ENCODE assay signal across 1 cellular context in the genomic region with DNA sequence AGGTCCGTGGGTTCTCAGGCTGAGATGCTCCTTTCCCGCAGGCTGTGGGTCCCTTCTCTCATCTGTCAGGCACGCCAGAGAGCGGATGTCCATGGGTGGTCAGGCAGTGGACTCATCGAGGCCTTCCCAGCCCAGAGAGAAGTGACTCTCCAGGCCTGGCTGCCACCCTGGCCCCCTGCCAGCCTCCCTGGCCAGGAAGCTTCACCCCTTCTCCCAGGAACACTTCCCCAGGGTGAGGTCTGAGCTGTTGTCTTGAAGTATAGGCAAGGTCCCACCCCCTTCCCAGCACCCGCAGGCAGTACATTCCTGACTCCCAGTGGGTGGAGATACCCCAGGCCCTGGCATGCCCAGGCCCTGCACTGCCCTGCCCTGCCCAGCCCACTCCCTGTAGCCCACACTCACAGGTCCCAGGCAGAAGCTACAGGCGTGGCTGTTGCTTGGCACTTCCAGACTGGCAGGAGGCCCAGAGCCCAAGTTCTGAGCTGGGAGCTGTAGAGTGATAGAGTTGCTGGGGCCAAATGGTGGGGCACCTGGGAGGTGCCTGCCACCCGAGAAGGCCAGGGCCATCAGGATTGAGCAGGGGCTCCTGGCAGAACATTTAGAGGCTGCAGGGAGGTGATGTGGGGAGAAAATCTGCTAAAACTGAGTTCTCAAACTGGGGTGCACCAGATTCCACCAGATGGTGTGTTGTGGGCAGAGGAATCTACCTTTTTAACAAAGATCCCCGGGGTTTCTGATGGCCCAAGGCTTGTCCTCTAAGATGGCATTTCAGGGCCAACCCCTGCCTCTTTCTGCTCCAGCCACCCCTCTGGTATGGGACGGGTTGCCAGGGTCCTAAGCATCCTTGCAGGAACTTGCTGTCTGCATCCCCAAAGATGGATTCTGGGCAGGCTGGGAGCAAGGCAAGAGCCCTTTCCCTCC.
TF ChIP-seq lines count a peak whose summit lies in the region.

No MANE protein-coding gene starts in this region.

TF ChIP-seq in GM12878, 131 proteins besides CTCF, POLR2A, EP300 and RAD21 (continued from another document):
- TF ChIP-seq, protein P1, sequence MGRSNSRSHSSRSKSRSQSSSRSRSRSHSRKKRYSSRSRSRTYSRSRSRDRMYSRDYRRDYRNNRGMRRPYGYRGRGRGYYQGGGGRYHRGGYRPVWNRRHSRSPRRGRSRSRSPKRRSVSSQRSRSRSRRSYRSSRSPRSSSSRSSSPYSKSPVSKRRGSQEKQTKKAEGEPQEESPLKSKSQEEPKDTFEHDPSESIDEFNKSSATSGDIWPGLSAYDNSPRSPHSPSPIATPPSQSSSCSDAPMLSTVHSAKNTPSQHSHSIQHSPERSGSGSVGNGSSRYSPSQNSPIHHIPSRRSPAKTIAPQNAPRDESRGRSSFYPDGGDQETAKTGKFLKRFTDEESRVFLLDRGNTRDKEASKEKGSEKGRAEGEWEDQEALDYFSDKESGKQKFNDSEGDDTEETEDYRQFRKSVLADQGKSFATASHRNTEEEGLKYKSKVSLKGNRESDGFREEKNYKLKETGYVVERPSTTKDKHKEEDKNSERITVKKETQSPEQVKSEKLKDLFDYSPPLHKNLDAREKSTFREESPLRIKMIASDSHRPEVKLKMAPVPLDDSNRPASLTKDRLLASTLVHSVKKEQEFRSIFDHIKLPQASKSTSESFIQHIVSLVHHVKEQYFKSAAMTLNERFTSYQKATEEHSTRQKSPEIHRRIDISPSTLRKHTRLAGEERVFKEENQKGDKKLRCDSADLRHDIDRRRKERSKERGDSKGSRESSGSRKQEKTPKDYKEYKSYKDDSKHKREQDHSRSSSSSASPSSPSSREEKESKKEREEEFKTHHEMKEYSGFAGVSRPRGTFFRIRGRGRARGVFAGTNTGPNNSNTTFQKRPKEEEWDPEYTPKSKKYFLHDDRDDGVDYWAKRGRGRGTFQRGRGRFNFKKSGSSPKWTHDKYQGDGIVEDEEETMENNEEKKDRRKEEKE (IDR thresholded peaks at IDR 0.05) = no peak
- no peak for TF ChIP-seq FOXM1 (IDR thresholded peaks at IDR 0.05; ENCODE audit: low read depth, low read length)
- TF ChIP-seq RUNX3 (IDR thresholded peaks at IDR 0.05; ENCODE audit: low read length) = no peak
- TF ChIP-seq IKZF1 (conservative IDR thresholded peaks at IDR 0.05) = no peak
- no peak for TF ChIP-seq SRF (IDR thresholded peaks at IDR 0.05; ENCODE audit: low read depth in 2 of 2, low read length in 2 of 2)
- no peak for TF ChIP-seq MTA2 (IDR thresholded peaks at IDR 0.05; ENCODE audit: low read depth)
- TF ChIP-seq RELA (IDR thresholded peaks at IDR 0.05; ENCODE audit: borderline replicate concordance, partially characterized antibody) = no peak
- TF ChIP-seq, protein P2, sequence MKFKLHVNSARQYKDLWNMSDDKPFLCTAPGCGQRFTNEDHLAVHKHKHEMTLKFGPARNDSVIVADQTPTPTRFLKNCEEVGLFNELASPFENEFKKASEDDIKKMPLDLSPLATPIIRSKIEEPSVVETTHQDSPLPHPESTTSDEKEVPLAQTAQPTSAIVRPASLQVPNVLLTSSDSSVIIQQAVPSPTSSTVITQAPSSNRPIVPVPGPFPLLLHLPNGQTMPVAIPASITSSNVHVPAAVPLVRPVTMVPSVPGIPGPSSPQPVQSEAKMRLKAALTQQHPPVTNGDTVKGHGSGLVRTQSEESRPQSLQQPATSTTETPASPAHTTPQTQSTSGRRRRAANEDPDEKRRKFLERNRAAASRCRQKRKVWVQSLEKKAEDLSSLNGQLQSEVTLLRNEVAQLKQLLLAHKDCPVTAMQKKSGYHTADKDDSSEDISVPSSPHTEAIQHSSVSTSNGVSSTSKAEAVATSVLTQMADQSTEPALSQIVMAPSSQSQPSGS (IDR thresholded peaks at IDR 0.05; ENCODE audit: low read length) = no peak
- TF ChIP-seq, protein P3, sequence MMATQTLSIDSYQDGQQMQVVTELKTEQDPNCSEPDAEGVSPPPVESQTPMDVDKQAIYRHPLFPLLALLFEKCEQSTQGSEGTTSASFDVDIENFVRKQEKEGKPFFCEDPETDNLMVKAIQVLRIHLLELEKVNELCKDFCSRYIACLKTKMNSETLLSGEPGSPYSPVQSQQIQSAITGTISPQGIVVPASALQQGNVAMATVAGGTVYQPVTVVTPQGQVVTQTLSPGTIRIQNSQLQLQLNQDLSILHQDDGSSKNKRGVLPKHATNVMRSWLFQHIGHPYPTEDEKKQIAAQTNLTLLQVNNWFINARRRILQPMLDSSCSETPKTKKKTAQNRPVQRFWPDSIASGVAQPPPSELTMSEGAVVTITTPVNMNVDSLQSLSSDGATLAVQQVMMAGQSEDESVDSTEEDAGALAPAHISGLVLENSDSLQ (IDR thresholded peaks at IDR 0.05) = no peak
- TF ChIP-seq TBL1XR1 (IDR thresholded peaks at IDR 0.05; ENCODE audit: low read depth, low read length) = no peak
- TF ChIP-seq, protein P4, sequence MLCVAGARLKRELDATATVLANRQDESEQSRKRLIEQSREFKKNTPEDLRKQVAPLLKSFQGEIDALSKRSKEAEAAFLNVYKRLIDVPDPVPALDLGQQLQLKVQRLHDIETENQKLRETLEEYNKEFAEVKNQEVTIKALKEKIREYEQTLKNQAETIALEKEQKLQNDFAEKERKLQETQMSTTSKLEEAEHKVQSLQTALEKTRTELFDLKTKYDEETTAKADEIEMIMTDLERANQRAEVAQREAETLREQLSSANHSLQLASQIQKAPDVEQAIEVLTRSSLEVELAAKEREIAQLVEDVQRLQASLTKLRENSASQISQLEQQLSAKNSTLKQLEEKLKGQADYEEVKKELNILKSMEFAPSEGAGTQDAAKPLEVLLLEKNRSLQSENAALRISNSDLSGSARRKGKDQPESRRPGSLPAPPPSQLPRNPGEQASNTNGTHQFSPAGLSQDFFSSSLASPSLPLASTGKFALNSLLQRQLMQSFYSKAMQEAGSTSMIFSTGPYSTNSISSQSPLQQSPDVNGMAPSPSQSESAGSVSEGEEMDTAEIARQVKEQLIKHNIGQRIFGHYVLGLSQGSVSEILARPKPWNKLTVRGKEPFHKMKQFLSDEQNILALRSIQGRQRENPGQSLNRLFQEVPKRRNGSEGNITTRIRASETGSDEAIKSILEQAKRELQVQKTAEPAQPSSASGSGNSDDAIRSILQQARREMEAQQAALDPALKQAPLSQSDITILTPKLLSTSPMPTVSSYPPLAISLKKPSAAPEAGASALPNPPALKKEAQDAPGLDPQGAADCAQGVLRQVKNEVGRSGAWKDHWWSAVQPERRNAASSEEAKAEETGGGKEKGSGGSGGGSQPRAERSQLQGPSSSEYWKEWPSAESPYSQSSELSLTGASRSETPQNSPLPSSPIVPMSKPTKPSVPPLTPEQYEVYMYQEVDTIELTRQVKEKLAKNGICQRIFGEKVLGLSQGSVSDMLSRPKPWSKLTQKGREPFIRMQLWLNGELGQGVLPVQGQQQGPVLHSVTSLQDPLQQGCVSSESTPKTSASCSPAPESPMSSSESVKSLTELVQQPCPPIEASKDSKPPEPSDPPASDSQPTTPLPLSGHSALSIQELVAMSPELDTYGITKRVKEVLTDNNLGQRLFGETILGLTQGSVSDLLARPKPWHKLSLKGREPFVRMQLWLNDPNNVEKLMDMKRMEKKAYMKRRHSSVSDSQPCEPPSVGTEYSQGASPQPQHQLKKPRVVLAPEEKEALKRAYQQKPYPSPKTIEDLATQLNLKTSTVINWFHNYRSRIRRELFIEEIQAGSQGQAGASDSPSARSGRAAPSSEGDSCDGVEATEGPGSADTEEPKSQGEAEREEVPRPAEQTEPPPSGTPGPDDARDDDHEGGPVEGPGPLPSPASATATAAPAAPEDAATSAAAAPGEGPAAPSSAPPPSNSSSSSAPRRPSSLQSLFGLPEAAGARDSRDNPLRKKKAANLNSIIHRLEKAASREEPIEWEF (IDR thresholded peaks at IDR 0.05; ENCODE audit: insufficient replicate concordance, low read depth, low read length) = no peak
- no peak for TF ChIP-seq EED (IDR thresholded peaks at IDR 0.05; ENCODE audit: low read depth)
- TF ChIP-seq PAX8 (IDR thresholded peaks at IDR 0.05) = no peak
- no peak for TF ChIP-seq CREB1 (IDR thresholded peaks at IDR 0.05; ENCODE audit: low read depth)
- TF ChIP-seq ETV6 (conservative IDR thresholded peaks at IDR 0.05 in 1 of 2, IDR thresholded peaks at IDR 0.05 in 1 of 2; ENCODE audit: borderline replicate concordance in 1 of 2, low read depth in 1 of 2) = no peak
- TF ChIP-seq, protein P5, sequence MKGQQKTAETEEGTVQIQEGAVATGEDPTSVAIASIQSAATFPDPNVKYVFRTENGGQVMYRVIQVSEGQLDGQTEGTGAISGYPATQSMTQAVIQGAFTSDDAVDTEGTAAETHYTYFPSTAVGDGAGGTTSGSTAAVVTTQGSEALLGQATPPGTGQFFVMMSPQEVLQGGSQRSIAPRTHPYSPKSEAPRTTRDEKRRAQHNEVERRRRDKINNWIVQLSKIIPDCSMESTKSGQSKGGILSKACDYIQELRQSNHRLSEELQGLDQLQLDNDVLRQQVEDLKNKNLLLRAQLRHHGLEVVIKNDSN (IDR thresholded peaks at IDR 0.05; ENCODE audit: borderline replicate concordance, extremely low read length, insufficient read depth, low read depth, low read length) = no peak
TF ChIP-seq in GM12878: peak in this region for 0.
